ENCODE assay signal across 14 cellular contexts in the genomic region with DNA sequence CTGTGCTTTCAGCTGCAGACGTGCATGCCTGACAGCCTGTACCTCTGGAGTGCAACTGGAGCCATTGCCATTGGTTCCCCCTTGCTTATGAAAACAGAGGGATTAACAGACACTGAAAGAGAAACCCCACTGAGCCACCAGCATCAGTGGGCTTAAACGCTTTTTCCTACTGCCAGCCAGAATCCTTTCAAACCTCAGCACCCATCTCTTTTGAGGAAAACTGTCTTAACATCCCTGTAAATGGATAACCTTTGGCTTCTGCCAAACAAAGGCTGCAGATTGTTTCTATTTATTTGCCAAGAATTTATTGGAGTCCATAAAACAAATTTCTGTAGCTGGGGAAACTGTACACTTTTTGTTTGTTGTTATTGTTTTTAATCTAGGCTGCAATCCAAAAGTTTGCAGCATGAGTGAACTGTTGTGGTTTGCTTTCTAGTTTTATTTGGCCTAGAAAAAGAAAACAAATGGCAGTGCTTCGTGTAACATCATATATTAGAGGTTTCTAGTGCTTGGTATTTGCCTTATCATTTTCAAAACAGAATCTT.
DNase-seq lines count a peak whose midpoint lies in the region; ATAC-seq, FAIRE-seq and TF ChIP-seq lines count a peak whose summit lies in the region.
"Had no signal": no experiment of that assay in that cellular context is flagged by ENCODE, and none has a peak within 500 bp of the region (broad histone marks: within the 10 kb centered on the region; RNA-seq: fewer than 3 reads in every experiment).

No MANE protein-coding gene starts in this region.

- in situ Hi-C loops in astrocyte of the cerebellum (cut with HindIII; ENCODE audit: low sequenced_read_pairs) = no loop called here

- peak; percentile 57 for FAIRE-seq in HTR-8/SVneo (lab: Jason Lieb, UNC)
- FAIRE-seq: GM18507, HepG2 had no signal

- TF ChIP-seq POLR2A in heart left ventricle (IDR thresholded peaks at IDR 0.05) = no peak

- H3K27ac ChIP-seq in heart left ventricle = no peak overlapping the region

- no peak for TF ChIP-seq CTCF in astrocyte of the cerebellum (IDR thresholded peaks at IDR 0.05; ENCODE audit: low read depth, low read length, missing control alignments)
- TF ChIP-seq CTCF in heart left ventricle (IDR thresholded peaks at IDR 0.05) = no peak

- no peaks in the 10 kb centered on the region for H3K27me3 ChIP-seq in heart left ventricle

- no peaks in the 10 kb centered on the region for H3K36me3 ChIP-seq in heart left ventricle

- H3K4me3 ChIP-seq in astrocyte of the cerebellum (ENCODE audit: low read depth, low read length) (no peak overlapping the region), heart left ventricle (no peak overlapping the region)

- peaks cover 0 to 18% (median 5%) of the 10 kb centered on the region in 12 donors for H3K4me1 ChIP-seq in heart left ventricle

- ATAC-seq in heart left ventricle (no peak), GM18519 (IDR thresholded peaks at IDR 0.05; ENCODE audit: low FRiP score, unreplicated experiment) (no peak)
- ATAC-seq: HepG2 had no signal

- intact Hi-C loops in heart left ventricle (cut with DNase I) = loop anchor here in 9 of 10 donors (2.0 to 10.0 kb wide), 11 partner anchors 113 to 388 kb away; no protein-coding TSS in a partner anchor

- 36 to 49% (median 43%) methylated on average over 3 of the region's 3 CpGs for WGBS in heart left ventricle, 4 donors

- H3K9me3 ChIP-seq in heart left ventricle = no peaks in the 10 kb centered on the region

- peak; percentile 73 for DNase-seq in DMS79 treated with DMSO at 0.1 percent for 48 hours (lab: John Stamatoyannopoulos, UW)
- DNase-seq in HTR-8/SVneo (ENCODE audit: insufficient read length, low spot score) = no peak
- peak; percentile 40 for DNase-seq in astrocyte of the cerebellum (ENCODE audit: low read depth)
- peak; percentile 66 for DNase-seq in myocyte (ENCODE audit: low read depth)
- DNase-seq in cerebellum (ENCODE audit: low spot score) = no peak
- DNase-seq in heart left ventricle = no peak
- DNase-seq in SIG-M5 (lab: John Stamatoyannopoulos, UW) = no peak
- DNase-seq: activated CD4-positive, alpha-beta memory T cell treated with anti-CD3 and anti-CD28 coated beads, Interleukin-2, amount 10 ng/mL, durations not matched to agents 7 days and 5 days; DMS153; endodermal cell; NCI-H526 treated with DMSO at 0.1 percent for 48 hours had no signal

Comparison
In these comparisons a context has a peak if more than half of its experiments do, and no peak if none do; other contexts are left out.
1. DNase-seq: peak in DMS79 treated with DMSO at 0.1 percent for 48 hours (single experiment), astrocyte of the cerebellum (single experiment) and myocyte (single experiment); none in HTR-8/SVneo (single experiment), cerebellum (single experiment), heart left ventricle (0 of 5) and SIG-M5 (single experiment).